2 cellular contexts compared by ENCODE assay signal in the genomic region with DNA sequence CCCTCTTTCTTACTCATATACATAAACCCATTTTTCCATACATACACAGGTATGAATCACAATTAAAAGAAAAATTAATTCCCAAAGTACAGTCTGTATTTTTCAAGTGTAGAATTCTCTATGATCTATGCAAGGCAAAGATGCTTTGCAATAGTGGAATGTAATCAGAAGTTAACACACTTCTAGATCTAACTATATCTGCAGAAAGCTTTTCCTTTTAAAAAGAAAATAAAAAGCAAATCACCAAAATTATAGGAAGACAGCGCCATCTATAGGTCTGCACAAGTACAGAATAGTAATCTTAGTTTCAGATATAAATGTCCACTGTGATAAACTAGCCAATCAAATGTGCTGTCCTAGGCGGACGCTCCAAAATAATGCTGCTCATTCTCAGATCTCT.
TF ChIP-seq lines count a peak whose summit lies in the region.

No MANE protein-coding gene starts in this region.

TF ChIP-seq in HCT116, 20 proteins besides CTCF, POLR2A, EP300 and RAD21:
- TF ChIP-seq ZFX (IDR thresholded peaks at IDR 0.05) = no peak

TF ChIP-seq in GM12878, 131 proteins besides CTCF, POLR2A, EP300 and RAD21:
- TF ChIP-seq, protein P1, sequence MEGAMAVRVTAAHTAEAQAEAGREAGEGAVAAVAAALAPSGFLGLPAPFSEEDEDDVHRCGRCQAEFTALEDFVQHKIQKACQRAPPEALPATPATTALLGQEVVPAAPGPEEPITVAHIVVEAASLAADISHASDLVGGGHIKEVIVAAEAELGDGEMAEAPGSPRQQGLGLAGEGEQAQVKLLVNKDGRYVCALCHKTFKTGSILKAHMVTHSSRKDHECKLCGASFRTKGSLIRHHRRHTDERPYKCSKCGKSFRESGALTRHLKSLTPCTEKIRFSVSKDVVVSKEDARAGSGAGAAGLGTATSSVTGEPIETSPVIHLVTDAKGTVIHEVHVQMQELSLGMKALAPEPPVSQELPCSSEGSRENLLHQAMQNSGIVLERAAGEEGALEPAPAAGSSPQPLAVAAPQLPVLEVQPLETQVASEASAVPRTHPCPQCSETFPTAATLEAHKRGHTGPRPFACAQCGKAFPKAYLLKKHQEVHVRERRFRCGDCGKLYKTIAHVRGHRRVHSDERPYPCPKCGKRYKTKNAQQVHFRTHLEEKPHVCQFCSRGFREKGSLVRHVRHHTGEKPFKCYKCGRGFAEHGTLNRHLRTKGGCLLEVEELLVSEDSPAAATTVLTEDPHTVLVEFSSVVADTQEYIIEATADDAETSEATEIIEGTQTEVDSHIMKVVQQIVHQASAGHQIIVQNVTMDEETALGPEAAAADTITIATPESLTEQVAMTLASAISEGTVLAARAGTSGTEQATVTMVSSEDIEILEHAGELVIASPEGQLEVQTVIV (IDR thresholded peaks at IDR 0.05; ENCODE audit: borderline replicate concordance, partially characterized antibody) = no peak
- TF ChIP-seq, protein P2, sequence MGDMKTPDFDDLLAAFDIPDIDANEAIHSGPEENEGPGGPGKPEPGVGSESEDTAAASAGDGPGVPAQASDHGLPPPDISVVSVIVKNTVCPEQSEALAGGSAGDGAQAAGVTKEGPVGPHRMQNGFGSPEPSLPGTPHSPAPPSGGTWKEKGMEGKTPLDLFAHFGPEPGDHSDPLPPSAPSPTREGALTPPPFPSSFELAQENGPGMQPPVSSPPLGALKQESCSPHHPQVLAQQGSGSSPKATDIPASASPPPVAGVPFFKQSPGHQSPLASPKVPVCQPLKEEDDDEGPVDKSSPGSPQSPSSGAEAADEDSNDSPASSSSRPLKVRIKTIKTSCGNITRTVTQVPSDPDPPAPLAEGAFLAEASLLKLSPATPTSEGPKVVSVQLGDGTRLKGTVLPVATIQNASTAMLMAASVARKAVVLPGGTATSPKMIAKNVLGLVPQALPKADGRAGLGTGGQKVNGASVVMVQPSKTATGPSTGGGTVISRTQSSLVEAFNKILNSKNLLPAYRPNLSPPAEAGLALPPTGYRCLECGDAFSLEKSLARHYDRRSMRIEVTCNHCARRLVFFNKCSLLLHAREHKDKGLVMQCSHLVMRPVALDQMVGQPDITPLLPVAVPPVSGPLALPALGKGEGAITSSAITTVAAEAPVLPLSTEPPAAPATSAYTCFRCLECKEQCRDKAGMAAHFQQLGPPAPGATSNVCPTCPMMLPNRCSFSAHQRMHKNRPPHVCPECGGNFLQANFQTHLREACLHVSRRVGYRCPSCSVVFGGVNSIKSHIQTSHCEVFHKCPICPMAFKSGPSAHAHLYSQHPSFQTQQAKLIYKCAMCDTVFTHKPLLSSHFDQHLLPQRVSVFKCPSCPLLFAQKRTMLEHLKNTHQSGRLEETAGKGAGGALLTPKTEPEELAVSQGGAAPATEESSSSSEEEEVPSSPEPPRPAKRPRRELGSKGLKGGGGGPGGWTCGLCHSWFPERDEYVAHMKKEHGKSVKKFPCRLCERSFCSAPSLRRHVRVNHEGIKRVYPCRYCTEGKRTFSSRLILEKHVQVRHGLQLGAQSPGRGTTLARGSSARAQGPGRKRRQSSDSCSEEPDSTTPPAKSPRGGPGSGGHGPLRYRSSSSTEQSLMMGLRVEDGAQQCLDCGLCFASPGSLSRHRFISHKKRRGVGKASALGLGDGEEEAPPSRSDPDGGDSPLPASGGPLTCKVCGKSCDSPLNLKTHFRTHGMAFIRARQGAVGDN (IDR thresholded peaks at IDR 0.05) = no peak
- no peak for TF ChIP-seq ZSCAN29 (IDR thresholded peaks at IDR 0.05)
